14 cellular contexts compared by ENCODE assay signal in genomic region chr12:107632246-107632645, GRCh38.
"Had no signal": no experiment of that assay in that cellular context is flagged by ENCODE, and none has a peak within 500 bp of the region (broad histone marks: within the 10 kb centered on the region; RNA-seq: fewer than 3 reads in every experiment).

No MANE protein-coding gene starts in this region.

- H3K36me3 ChIP-seq: pancreas, tibial nerve, uterus had no signal

- H3K9me3 ChIP-seq: pancreas, uterus had no signal

- H3K4me3 ChIP-seq: pancreas, tibial nerve, uterus had no signal

- H3K4me1 Mint-ChIP-seq: activated naive CD8-positive, alpha-beta T cell treated with anti-CD3 and anti-CD28 coated beads, Interleukin-2, amount 10 ng/mL, durations not matched to agents 7 days and 5 days; naive B cell; stimulated activated effector memory CD8-positive, alpha-beta T cell treated with anti-CD3 and anti-CD28 coated beads, Interleukin-12 subunit alpha, Interleukin-12 subunit beta, amount 100 ng/mL, for 72 hours had no signal

- H3K27ac Mint-ChIP-seq: activated naive CD8-positive, alpha-beta T cell treated with anti-CD3 and anti-CD28 coated beads, Interleukin-2, amount 10 ng/mL, durations not matched to agents 7 days and 5 days; activated T-helper 1 cell treated with anti-CD3 and anti-CD28 coated beads, Interleukin-12 subunit alpha, Interleukin-12 subunit beta, Interleukin-2, Interleukin-4 antibody, amounts not matched to agents 30 ng/mL and 10 ng/mL and 1 ng/mL, durations not matched to agents 14 hours and 24 hours and 36 hours; dendritic cell treated with granulocyte-macrophage colony-stimulating factor and Interleukin-4, amounts not matched to agents 40 ng/mL and 50 ng/mL, for 4 days; effector memory CD8-positive, alpha-beta T cell; naive B cell; stimulated activated effector memory CD8-positive, alpha-beta T cell treated with anti-CD3 and anti-CD28 coated beads, Interleukin-12 subunit alpha, Interleukin-12 subunit beta, amount 100 ng/mL, for 72 hours had no signal

- H3K4me1 ChIP-seq: pancreas, tibial nerve, uterus had no signal

- H3K27me3 Mint-ChIP-seq: activated naive CD8-positive, alpha-beta T cell treated with anti-CD3 and anti-CD28 coated beads, Interleukin-2, amount 10 ng/mL, durations not matched to agents 7 days and 5 days; dendritic cell treated with granulocyte-macrophage colony-stimulating factor and Interleukin-4, amounts not matched to agents 40 ng/mL and 50 ng/mL, for 4 days had no signal

- H3K27ac ChIP-seq: pancreas, tibial nerve, uterus had no signal

- DNase-seq: activated CD4-positive, CD25-positive, alpha-beta regulatory T cell treated with anti-CD3 and anti-CD28 coated beads, Interleukin-2, amount 50 U/mL, for 72 hours; activated naive CD4-positive, alpha-beta T cell; activated naive CD8-positive, alpha-beta T cell treated with anti-CD3 and anti-CD28 coated beads, Interleukin-2, amount 10 ng/mL, durations not matched to agents 7 days and 5 days; anterior cingulate cortex; cerebellar nuclear complex; effector memory CD8-positive, alpha-beta T cell; naive B cell; pancreas; T1000; uterus had no signal

- H3K27me3 ChIP-seq: pancreas, tibial nerve, uterus had no signal

- H3K9me3 Mint-ChIP-seq: activated naive CD8-positive, alpha-beta T cell treated with anti-CD3 and anti-CD28 coated beads, Interleukin-2, amount 10 ng/mL, durations not matched to agents 7 days and 5 days; activated T-helper 1 cell treated with anti-CD3 and anti-CD28 coated beads, Interleukin-12 subunit alpha, Interleukin-12 subunit beta, Interleukin-2, Interleukin-4 antibody, amounts not matched to agents 30 ng/mL and 10 ng/mL and 1 ng/mL, durations not matched to agents 14 hours and 24 hours and 36 hours; effector memory CD8-positive, alpha-beta T cell; stimulated activated effector memory CD8-positive, alpha-beta T cell treated with anti-CD3 and anti-CD28 coated beads, Interleukin-12 subunit alpha, Interleukin-12 subunit beta, amount 100 ng/mL, for 72 hours had no signal

- H3K4me3 Mint-ChIP-seq: activated naive CD8-positive, alpha-beta T cell treated with anti-CD3 and anti-CD28 coated beads, Interleukin-2, amount 10 ng/mL, durations not matched to agents 7 days and 5 days; activated T-helper 1 cell treated with anti-CD3 and anti-CD28 coated beads, Interleukin-12 subunit alpha, Interleukin-12 subunit beta, Interleukin-2, Interleukin-4 antibody, amounts not matched to agents 30 ng/mL and 10 ng/mL and 1 ng/mL, durations not matched to agents 14 hours and 24 hours and 36 hours; dendritic cell treated with granulocyte-macrophage colony-stimulating factor and Interleukin-4, amounts not matched to agents 40 ng/mL and 50 ng/mL, for 4 days; effector memory CD8-positive, alpha-beta T cell; naive B cell; stimulated activated effector memory CD8-positive, alpha-beta T cell treated with anti-CD3 and anti-CD28 coated beads, Interleukin-12 subunit alpha, Interleukin-12 subunit beta, amount 100 ng/mL, for 72 hours had no signal

- H3K36me3 Mint-ChIP-seq: stimulated activated effector memory CD8-positive, alpha-beta T cell treated with anti-CD3 and anti-CD28 coated beads, Interleukin-12 subunit alpha, Interleukin-12 subunit beta, amount 100 ng/mL, for 72 hours had no signal
